ENCODE assay signal across 21 cellular contexts in the genomic region with DNA sequence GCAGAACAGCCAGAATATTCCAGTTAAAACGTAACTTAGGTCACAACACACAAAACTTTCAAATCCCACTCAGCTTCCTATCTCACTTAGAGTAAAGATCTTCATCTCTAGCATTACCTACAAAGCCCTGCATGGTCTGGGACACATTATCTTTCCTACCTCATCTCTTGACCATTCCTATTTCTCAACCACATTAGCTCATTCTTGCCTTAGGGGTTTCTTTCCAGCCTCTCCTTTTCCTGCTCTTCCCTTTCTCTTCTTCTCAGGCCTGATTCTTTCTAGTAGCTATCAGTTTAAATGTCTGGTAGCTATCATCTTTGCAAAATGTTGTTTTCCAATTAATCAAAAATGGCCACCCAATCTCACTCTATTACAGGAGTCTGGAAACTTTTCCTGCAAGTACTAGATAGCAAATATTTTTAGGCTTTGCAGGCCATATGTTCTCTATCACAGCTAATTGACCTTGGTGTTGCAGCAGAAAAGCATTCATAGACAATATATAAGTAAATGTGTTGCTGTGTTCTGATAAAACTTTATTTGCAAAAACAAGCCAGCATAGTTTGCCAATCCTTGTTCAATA. TPM values are rescaled to one million over a fixed set of nuclear protein-coding genes. Genes with fewer than 3 reads are reported as not detected.
A peak's percentile ranks its signal among the peaks of the same experiment; 100 is the strongest.
DNase-seq lines count a peak whose midpoint lies in the region; ATAC-seq and TF ChIP-seq lines count a peak whose summit lies in the region.
"Had no signal": no experiment of that assay in that cellular context is flagged by ENCODE, and none has a peak within 500 bp of the region (broad histone marks: within the 10 kb centered on the region; RNA-seq: fewer than 3 reads in every experiment).

No MANE protein-coding gene starts in this region.

- POLR2A ChIA-PET in Caco-2 (lab: Charles Lee): interaction anchor here (0.6 kb wide), 1 partner anchor 46 kb away, joined by 5 read pairs; no protein-coding TSS in a partner anchor

- peak overlapping the region; percentile 2 for H3K27ac Mint-ChIP-seq in Caco-2 (ENCODE audit: unreplicated experiment)
- no peak overlapping the region for H3K27ac Mint-ChIP-seq in stimulated activated memory B cell treated with anti-CD40 and anti-IgM and Interleukin-4, amounts not matched to agents 10 μg/mL and 1 μg/mL and 100 μg/mL, for 72 hours
- H3K27ac Mint-ChIP-seq: activated naive CD4-positive, alpha-beta T cell treated with anti-CD3 and anti-CD28 coated beads, Interleukin-2, amount 10 ng/mL, durations not matched to agents 7 days and 5 days had no signal

- peak overlapping the region; percentile 77 for H3K4me3 Mint-ChIP-seq in Caco-2 (ENCODE audit: unreplicated experiment)
- no peak overlapping the region for H3K4me3 Mint-ChIP-seq in stimulated activated memory B cell treated with anti-CD40 and anti-IgM and Interleukin-4, amounts not matched to agents 10 μg/mL and 1 μg/mL and 100 μg/mL, for 72 hours

- peaks cover 2% of the 10 kb centered on the region for H3K27me3 Mint-ChIP-seq in Caco-2 (ENCODE audit: insufficient read depth, unreplicated experiment)
- H3K27me3 Mint-ChIP-seq in stimulated activated memory B cell treated with anti-CD40 and anti-IgM and Interleukin-4, amounts not matched to agents 10 μg/mL and 1 μg/mL and 100 μg/mL, for 72 hours: no peaks in the 10 kb centered on the region

- no peak overlapping the region for H3K27ac ChIP-seq in gastroesophageal sphincter
- H3K27ac ChIP-seq: brain microvascular endothelial cell, SJSA1, uterus had no signal

- H3K9me3 Mint-ChIP-seq in Caco-2 (ENCODE audit: unreplicated experiment): no peaks in the 10 kb centered on the region
- H3K9me3 Mint-ChIP-seq in stimulated activated memory B cell treated with anti-CD40 and anti-IgM and Interleukin-4, amounts not matched to agents 10 μg/mL and 1 μg/mL and 100 μg/mL, for 72 hours: no peaks in the 10 kb centered on the region
- H3K9me3 Mint-ChIP-seq: activated naive CD4-positive, alpha-beta T cell treated with anti-CD3 and anti-CD28 coated beads, Interleukin-2, amount 10 ng/mL, durations not matched to agents 7 days and 5 days had no signal

- H3K4me1 Mint-ChIP-seq in Caco-2 (ENCODE audit: low read depth, unreplicated experiment): peaks cover 13% of the 10 kb centered on the region
- no peaks in the 10 kb centered on the region for H3K4me1 Mint-ChIP-seq in stimulated activated memory B cell treated with anti-CD40 and anti-IgM and Interleukin-4, amounts not matched to agents 10 μg/mL and 1 μg/mL and 100 μg/mL, for 72 hours

- H3K36me3 Mint-ChIP-seq in Caco-2 (ENCODE audit: insufficient read depth, unreplicated experiment): peaks cover 4% of the 10 kb centered on the region
- H3K36me3 Mint-ChIP-seq in stimulated activated memory B cell treated with anti-CD40 and anti-IgM and Interleukin-4, amounts not matched to agents 10 μg/mL and 1 μg/mL and 100 μg/mL, for 72 hours: no peaks in the 10 kb centered on the region

- 94 to 100% methylated on average over 1 of the region's 1 CpG for WGBS in gastroesophageal sphincter (ENCODE audit: low coverage in 1 of 2), 2 donors

- TF ChIP-seq POLR2A in gastroesophageal sphincter (IDR thresholded peaks at IDR 0.05): no peak

- H3K4me3 ChIP-seq in BE2C (ENCODE audit: low read depth, low read length) (peak overlapping the region; percentile 23), Caco-2 (ENCODE audit: low read depth, low read length) (no peak overlapping the region), gastroesophageal sphincter (no peak overlapping the region)
- H3K4me3 ChIP-seq: SJSA1, stomach, uterus had no signal

- no peaks in the 10 kb centered on the region for H3K27me3 ChIP-seq in BE2C
- no peaks in the 10 kb centered on the region for H3K27me3 ChIP-seq in Caco-2 (replicated peaks; ENCODE audit: control insufficient read depth, insufficient read depth, low read length)
- H3K27me3 ChIP-seq in gastroesophageal sphincter: no peaks in the 10 kb centered on the region
- H3K27me3 ChIP-seq: brain microvascular endothelial cell, SJSA1, stomach, uterus had no signal

- peak; percentile 53; the same call in 1 of the 3 replicates for ATAC-seq in SK-N-SH treated with all-trans-retinoic acid at 6 μM for 48 hours
- ATAC-seq in gastroesophageal sphincter: peak; percentile 34
- no peak for ATAC-seq in GM21367 (IDR thresholded peaks at IDR 0.05; ENCODE audit: unreplicated experiment)
- ATAC-seq in stimulated activated memory B cell treated with anti-CD40 and anti-IgM and Interleukin-4, amounts not matched to agents 10 μg/mL and 1 μg/mL and 100 μg/mL, for 72 hours: no peak
- ATAC-seq in HG02642 (IDR thresholded peaks at IDR 0.05; ENCODE audit: poor library complexity, unreplicated experiment): no peak
- ATAC-seq: left lobe of liver had no signal

- peak; percentile 36 for DNase-seq in BE2C
- DNase-seq in Caco-2: no peak
- DNase-seq in posterior vena cava (ENCODE audit: low spot score): no peak
- DNase-seq: activated CD4-positive, alpha-beta T cell treated with anti-CD3 and anti-CD28 coated beads for 4 hours; activated CD8-positive, alpha-beta memory T cell treated with anti-CD3 and anti-CD28 coated beads, Interleukin-2, amount 50 U/mL, for 48 hours; activated naive CD4-positive, alpha-beta T cell treated with anti-CD3 and anti-CD28 coated beads, Interleukin-2, amount 10 ng/mL, durations not matched to agents 7 days and 5 days; brain microvascular endothelial cell; foreskin melanocyte; GF-D8; NCI-H1105; NCI-H526; OCI-M1; stomach; uterus had no signal

- H3K36me3 ChIP-seq in BE2C: no peaks in the 10 kb centered on the region
- H3K36me3 ChIP-seq in Caco-2 (ENCODE audit: control insufficient read depth, insufficient read depth, low read length): no peaks in the 10 kb centered on the region
- H3K36me3 ChIP-seq in gastroesophageal sphincter: no peaks in the 10 kb centered on the region
- H3K36me3 ChIP-seq: brain microvascular endothelial cell, SJSA1, stomach, uterus had no signal

- TF ChIP-seq EP300 in gastroesophageal sphincter (IDR thresholded peaks at IDR 0.05): no peak

- CTCF ChIA-PET in Caco-2 (lab: Charles Lee): no interaction called here

- H3K9me3 ChIP-seq in BE2C (no peaks in the 10 kb centered on the region), Caco-2 (no peaks in the 10 kb centered on the region), gastroesophageal sphincter (no peaks in the 10 kb centered on the region)
- H3K9me3 ChIP-seq: SJSA1, stomach, uterus had no signal

- intact Hi-C loops in Caco-2 (cut with micrococcal nuclease; ENCODE audit: unreplicated experiment): no loop called here
- intact Hi-C loops in posterior vena cava (cut with DNase I): no loop called here

- no peak for TF ChIP-seq CTCF in BE2C (IDR thresholded peaks at IDR 0.05; ENCODE audit: low read depth, low read length)
- TF ChIP-seq CTCF in Caco-2 (IDR thresholded peaks at IDR 0.05; ENCODE audit: insufficient read depth in 1 of 2, low read depth in 1 of 2, low read length in 1 of 2, severe bottlenecking in 1 of 2, unreplicated experiment in 1 of 2): no peak
- TF ChIP-seq CTCF in gastroesophageal sphincter (IDR thresholded peaks at IDR 0.05): no peak

- no TSS peak for BruUV-seq in Caco-2 (replicated peaks; lab: Mats Ljungman, UMichigan)

- H3K4me1 ChIP-seq in BE2C (peaks cover 9% of the 10 kb centered on the region; the same call in 1 of the 2 replicates), Caco-2 (0 out of 2 replicates have a peak, but pooled peaks cover 8% of the 10 kb centered on the region), gastroesophageal sphincter (no peaks in the 10 kb centered on the region)
- H3K4me1 ChIP-seq: SJSA1, uterus had no signal

TF ChIP-seq in SK-N-SH treated with all-trans-retinoic acid at 6 μM for 48 hours, 23 proteins besides CTCF, POLR2A, EP300 and RAD21 (continues in another document):
- TF ChIP-seq ZC3H10 (CRISPR knock-in tag; IDR thresholded peaks at IDR 0.05) (no peak), TOX (CRISPR knock-in tag; IDR thresholded peaks at IDR 0.05; ENCODE audit: borderline replicate concordance) (no peak), POU6F1 (CRISPR knock-in tag; IDR thresholded peaks at IDR 0.05; ENCODE audit: borderline replicate concordance, low read depth) (no peak), TCF4 (CRISPR knock-in tag; IDR thresholded peaks at IDR 0.05; ENCODE audit: borderline replicate concordance) (peak; percentile 58), CREB5 (CRISPR knock-in tag; IDR thresholded peaks at IDR 0.05; ENCODE audit: low read depth) (no peak), ISL1 (CRISPR knock-in tag; IDR thresholded peaks at IDR 0.05) (peak; percentile 53; the same call in 1 of the 2 replicates), SNAI2 (CRISPR knock-in tag; IDR thresholded peaks at IDR 0.05) (no peak), ZFP3 (CRISPR knock-in tag; IDR thresholded peaks at IDR 0.05) (peak; percentile 95), GLIS3 (CRISPR knock-in tag; IDR thresholded peaks at IDR 0.05) (no peak)

RNA-seq across cellular contexts. Expression of gene CBLB, which starts 15.1 kb away (rescaled TPM):
- 16.5 TPM for polyA plus RNA-seq in BE2C (2012; ENCODE audit: insufficient read depth, insufficient read length, low read depth)
- total RNA-seq in Caco-2 (2022) (29.6 and 34.3 TPM in 2 replicates), gastroesophageal sphincter (10 to 100 TPM; 27.4 to 59.4 (median 40.4) TPM), posterior vena cava (100 to 1,000 TPM; 112 to 141 TPM)

Comparison
In these comparisons a context has a peak if more than half of its experiments do, and no peak if none do; other contexts are left out.
1. ATAC-seq: peak in SK-N-SH treated with all-trans-retinoic acid at 6 μM for 48 hours (single experiment) and gastroesophageal sphincter (single experiment); none in GM21367 (single experiment), stimulated activated memory B cell treated with anti-CD40 and anti-IgM and Interleukin-4, amounts not matched to agents 10 μg/mL and 1 μg/mL and 100 μg/mL, for 72 hours (single experiment) and HG02642 (single experiment).